18 cellular contexts compared by ENCODE assay signal in genomic region chr11:35932641-35933571, GRCh38. TPM values are rescaled to one million over a fixed set of nuclear protein-coding genes. Genes with fewer than 3 reads are reported as not detected.
A peak's percentile ranks its signal among the peaks of the same experiment; 100 is the strongest.
DNase-seq lines count a peak whose midpoint lies in the region; ATAC-seq, FAIRE-seq and TF ChIP-seq lines count a peak whose summit lies in the region.
"Had no signal": no experiment of that assay in that cellular context is flagged by ENCODE, and none has a peak within 500 bp of the region (broad histone marks: within the 10 kb centered on the region; RNA-seq: fewer than 3 reads in every experiment).

No MANE protein-coding gene starts in this region.

- H3K27me3 Mint-ChIP-seq in naive thymus-derived CD4-positive, alpha-beta T cell = peaks cover 7 to 53% (median 39%) of the 10 kb centered on the region in 5 donors
- H3K27me3 Mint-ChIP-seq in CD8-positive, alpha-beta T cell (ENCODE audit: low read depth) = peaks cover 22% of the 10 kb centered on the region

- H3K27ac Mint-ChIP-seq in naive thymus-derived CD4-positive, alpha-beta T cell = no peak overlapping the region
- H3K27ac Mint-ChIP-seq in CD8-positive, alpha-beta T cell = no peak overlapping the region
- H3K27ac Mint-ChIP-seq: progenitor cell of endocrine pancreas, type B pancreatic cell had no signal

- peaks cover 0 to 2% (median 0%) of the 10 kb centered on the region in 11 donors for H3K9me3 Mint-ChIP-seq in naive thymus-derived CD4-positive, alpha-beta T cell
- no peaks in the 10 kb centered on the region for H3K9me3 Mint-ChIP-seq in CD8-positive, alpha-beta T cell

- H3K4me1 ChIP-seq in naive thymus-derived CD4-positive, alpha-beta T cell (ENCODE audit: control insufficient read depth in 2 of 2, insufficient read depth in 2 of 2, low read length in 2 of 2) = no peaks in the 10 kb centered on the region
- H3K4me1 ChIP-seq in small intestine (ENCODE audit: control insufficient read depth in 2 of 2, insufficient read depth in 1 of 2, low read depth in 1 of 2, low read length in 1 of 2) (no peaks in the 10 kb centered on the region), mucosa of descending colon (ENCODE audit: low read depth) (no peaks in the 10 kb centered on the region)
- H3K4me1 ChIP-seq in CD8-positive, alpha-beta T cell (ENCODE audit: insufficient read depth, low read length) = no peaks in the 10 kb centered on the region

- no peaks in the 10 kb centered on the region for H3K36me3 ChIP-seq in naive thymus-derived CD4-positive, alpha-beta T cell (ENCODE audit: control insufficient read depth in 2 of 3, insufficient read depth in 3 of 3, low read length in 3 of 3)
- H3K36me3 ChIP-seq in small intestine (ENCODE audit: control insufficient read depth in 2 of 2, insufficient read depth in 2 of 2, low read length in 2 of 2) (no peaks in the 10 kb centered on the region), mucosa of descending colon (ENCODE audit: low read depth) (no peaks in the 10 kb centered on the region)
- H3K36me3 ChIP-seq in CD8-positive, alpha-beta T cell (ENCODE audit: insufficient read depth, low read length) = no peaks in the 10 kb centered on the region

- DNase-seq in HL-60 (ENCODE audit: low read depth in 1 of 2, low spot score in 1 of 2) = peak; percentile 74 to 91
- peak; percentile 87 for DNase-seq in OCI-M1 (lab: John Stamatoyannopoulos, UW)
- DNase-seq in cardiac fibroblast (ENCODE audit: low read depth in 2 of 2) = peak; percentile 33 to 54
- DNase-seq in naive thymus-derived CD4-positive, alpha-beta T cell = no peak
- no peak for DNase-seq in small intestine
- DNase-seq in CD8-positive, alpha-beta T cell = no peak
- no peak for DNase-seq in mucosa of descending colon
- DNase-seq: activated gamma-delta T cell treated with Interleukin-2 at 50 U/mL for 16 hours; C1 segment of cervical spinal cord; effector memory CD4-positive, alpha-beta T cell; islet precursor cell; NCI-H1694; NCI-H69; stimulated activated CD4-positive, alpha-beta T cell treated with anti-CD3 and anti-CD28 coated beads, Interleukin-2, amount 100 ng/mL, for 24 hours; stimulated activated CD8-positive, alpha-beta memory T cell treated with anti-CD3 and anti-CD28 coated beads, Interleukin-4, amount 100 ng/mL, for 48 hours had no signal

- FAIRE-seq in small intestine (lab: Jason Lieb, UNC) = no peak
- FAIRE-seq: GM19239 had no signal

- no peaks in the 10 kb centered on the region for H3K9me3 ChIP-seq in naive thymus-derived CD4-positive, alpha-beta T cell (ENCODE audit: control insufficient read depth in 2 of 3, low read length in 3 of 3)
- H3K9me3 ChIP-seq in small intestine (ENCODE audit: control insufficient read depth, low read depth) (no peaks in the 10 kb centered on the region), mucosa of descending colon (no peaks in the 10 kb centered on the region)
- no peaks in the 10 kb centered on the region for H3K9me3 ChIP-seq in CD8-positive, alpha-beta T cell (ENCODE audit: low read length)

- H3K27me3 ChIP-seq in HL-60 (ENCODE audit: insufficient read depth, poor library complexity, severe bottlenecking) (no peaks in the 10 kb centered on the region), small intestine (ENCODE audit: control insufficient read depth in 2 of 2, insufficient read depth in 2 of 2, low read length in 2 of 2) (no peaks in the 10 kb centered on the region)
- H3K27me3 ChIP-seq in naive thymus-derived CD4-positive, alpha-beta T cell (ENCODE audit: control insufficient read depth in 2 of 2, insufficient read depth in 2 of 2, low read length in 2 of 2) = no peaks in the 10 kb centered on the region
- peaks cover 4% of the 10 kb centered on the region for H3K27me3 ChIP-seq in CD8-positive, alpha-beta T cell (ENCODE audit: insufficient read depth, low read length)

- H3K4me1 Mint-ChIP-seq in naive thymus-derived CD4-positive, alpha-beta T cell = no peaks in the 10 kb centered on the region
- H3K4me1 Mint-ChIP-seq in CD8-positive, alpha-beta T cell (ENCODE audit: low read depth) = no peaks in the 10 kb centered on the region

- POLR2A ChIA-PET in naive thymus-derived CD4-positive, alpha-beta T cell (lab: Charles Lee) = no interaction called here
- POLR2A ChIA-PET in CD8-positive, alpha-beta T cell (lab: Charles Lee) = interaction anchor here (0.6 kb wide), 1 partner anchor 52 kb away, joined by 3 read pairs; no protein-coding TSS in a partner anchor

- H3K4me3 Mint-ChIP-seq in naive thymus-derived CD4-positive, alpha-beta T cell = no peak overlapping the region
- no peak overlapping the region for H3K4me3 Mint-ChIP-seq in CD8-positive, alpha-beta T cell
- H3K4me3 Mint-ChIP-seq: type B pancreatic cell had no signal

- peak; percentile 70 for ATAC-seq in naive thymus-derived CD4-positive, alpha-beta T cell
- ATAC-seq in CD8-positive, alpha-beta T cell = no peak
- ATAC-seq in mucosa of descending colon = no peak

- no peaks in the 10 kb centered on the region for H3K36me3 Mint-ChIP-seq in naive thymus-derived CD4-positive, alpha-beta T cell
- H3K36me3 Mint-ChIP-seq in CD8-positive, alpha-beta T cell = no peaks in the 10 kb centered on the region
- H3K36me3 Mint-ChIP-seq: type B pancreatic cell had no signal

- H3K27ac ChIP-seq in HL-60 (replicated peaks) = peak overlapping the region; percentile 66
- no peak overlapping the region for H3K27ac ChIP-seq in naive thymus-derived CD4-positive, alpha-beta T cell (ENCODE audit: low read depth, low read length)
- no peak overlapping the region for H3K27ac ChIP-seq in small intestine (ENCODE audit: low read depth in 1 of 2, low read length in 1 of 2)
- H3K27ac ChIP-seq in CD8-positive, alpha-beta T cell (ENCODE audit: low read depth, low read length) = no peak overlapping the region

- H3K4me3 ChIP-seq in HL-60 (replicated peaks; ENCODE audit: insufficient read depth, low read length) (no peak overlapping the region), cardiac fibroblast (replicated peaks in 1 of 2; ENCODE audit: low read depth in 2 of 2, low read length in 2 of 2) (no peak overlapping the region), small intestine (ENCODE audit: low read depth in 1 of 2, low read length in 2 of 2) (no peak overlapping the region), mucosa of descending colon (no peak overlapping the region)
- no peak overlapping the region for H3K4me3 ChIP-seq in naive thymus-derived CD4-positive, alpha-beta T cell (ENCODE audit: low read length)
- no peak overlapping the region for H3K4me3 ChIP-seq in CD8-positive, alpha-beta T cell (ENCODE audit: low read depth, low read length)

- intact Hi-C loops in naive thymus-derived CD4-positive, alpha-beta T cell (cut with micrococcal nuclease) = no loop called here
- intact Hi-C loops in CD8-positive, alpha-beta T cell (cut with DNase I, micrococcal nuclease) = no loop called here
- intact Hi-C loops in mucosa of descending colon (cut with DNase I, micrococcal nuclease) = loop anchor here in 1 of 2 donors (5.0 kb wide), 1 partner anchor 191 kb away; no protein-coding TSS in a partner anchor

- 68 to 83% (median 70%) methylated on average over 6 of the region's 6 CpGs for WGBS in small intestine, 3 donors

- no peak for TF ChIP-seq CTCF in HL-60 (IDR thresholded peaks at IDR 0.05; ENCODE audit: insufficient read depth, low read length)
- no peak for TF ChIP-seq CTCF in cardiac fibroblast (IDR thresholded peaks at IDR 0.05; ENCODE audit: low read depth, low read length)
- no peak for TF ChIP-seq CTCF in CD8-positive, alpha-beta T cell (IDR thresholded peaks at IDR 0.05)
- no peak for TF ChIP-seq CTCF in mucosa of descending colon (IDR thresholded peaks at IDR 0.05)

- CTCF ChIA-PET in naive thymus-derived CD4-positive, alpha-beta T cell (lab: Charles Lee) = no interaction called here
- CTCF ChIA-PET in CD8-positive, alpha-beta T cell (lab: Charles Lee) = no interaction called here

RNA-seq across cellular contexts. Expression of gene LDLRAD3, which starts 11.0 kb away (rescaled TPM):
- total RNA-seq in naive thymus-derived CD4-positive, alpha-beta T cell = 1 to 10 TPM in 1 of 5 experiments, under 1 TPM in 3, not detected in 1; 0.08 to 6.9 (median 0.41) TPM
- not detected for polyA plus RNA-seq in naive thymus-derived CD4-positive, alpha-beta T cell
- polyA plus RNA-seq in small intestine = 1 to 10 TPM in 1 of 3 donors, under 1 TPM in 2; 0.22 to 6.2 (median 0.81) TPM
- total RNA-seq in CD8-positive, alpha-beta T cell = not detected
- total RNA-seq in mucosa of descending colon = 1 to 10 TPM; 1.0 to 8.1 (median 2.0) TPM

Comparison
In these comparisons a context has a peak if more than half of its experiments do, and no peak if none do; other contexts are left out.
1. DNase-seq: peak in HL-60 (2 of 2), OCI-M1 (single experiment) and cardiac fibroblast (2 of 2); none in naive thymus-derived CD4-positive, alpha-beta T cell (0 of 9), small intestine (single experiment), CD8-positive, alpha-beta T cell (0 of 7) and mucosa of descending colon (0 of 3).